ENCODE assay signal across 17 cellular contexts in genomic region chr4:132540268-132540667, GRCh38.
DNase-seq lines count a peak whose midpoint lies in the region; ATAC-seq and TF ChIP-seq lines count a peak whose summit lies in the region.
"Had no signal": no experiment of that assay in that cellular context is flagged by ENCODE, and none has a peak within 500 bp of the region (broad histone marks: within the 10 kb centered on the region; RNA-seq: fewer than 3 reads in every experiment).

No MANE protein-coding gene starts in this region.

- DNase-seq in NCI-H1092 treated with DMSO at 0.1 percent for 48 hours (lab: John Stamatoyannopoulos, UW): peak; percentile 21
- no peak for DNase-seq in NCI-H1092 (lab: John Stamatoyannopoulos, UW)
- peak; percentile 26 for DNase-seq in ELF-1 (ENCODE audit: low read depth, low spot score)
- no peak for DNase-seq in WTC11 (ENCODE audit: low spot score)
- peak; percentile 43 for DNase-seq in retinal pigment epithelial cell (ENCODE audit: low read depth)
- DNase-seq in right lobe of liver: no peak
- DNase-seq: 8988T; C1 segment of cervical spinal cord; Calu3; CD8-positive, alpha-beta T cell; EL; MG63; NCI-H446; SW 1271; T-helper 17 cell had no signal

- no peak overlapping the region for H3K27ac ChIP-seq in right lobe of liver

- no CpG with 5 or more reads among the region's 1 CpG for WGBS in right lobe of liver (ENCODE audit: insufficient coverage, low coverage, low lambda C conversion rate, missing lambda C conversion rate)

- H3K27ac Mint-ChIP-seq in WTC11: no peak overlapping the region
- H3K27ac Mint-ChIP-seq: CD8-positive, alpha-beta T cell; T-helper 17 cell had no signal

- no peaks in the 10 kb centered on the region for H3K27me3 Mint-ChIP-seq in WTC11 (ENCODE audit: low read depth)
- H3K27me3 Mint-ChIP-seq: T-helper 17 cell had no signal

- intact Hi-C loops in right lobe of liver (cut with DNase I): no loop called here

- H3K4me1 Mint-ChIP-seq in WTC11: peaks cover 9% of the 10 kb centered on the region; the same call in 1 of the 2 replicates
- H3K4me1 Mint-ChIP-seq: T-helper 17 cell had no signal

- no peaks in the 10 kb centered on the region for H3K36me3 ChIP-seq in right lobe of liver
- H3K36me3 ChIP-seq: MG63 had no signal

- no peak for TF ChIP-seq POLR2A in right lobe of liver (IDR thresholded peaks at IDR 0.05)

- POLR2A ChIA-PET in WTC11 (lab: Charles Lee): no interaction called here

- TF ChIP-seq CTCF in WTC11 (IDR thresholded peaks at IDR 0.05) (no peak), retinal pigment epithelial cell (conservative IDR thresholded peaks at IDR 0.05; ENCODE audit: low read depth, low read length) (no peak), right lobe of liver (IDR thresholded peaks at IDR 0.05) (no peak)

- H3K4me3 Mint-ChIP-seq in WTC11: no peak overlapping the region
- H3K4me3 Mint-ChIP-seq: CD8-positive, alpha-beta T cell; T-helper 17 cell had no signal

- ATAC-seq in WTC11: peak; percentile 60; the same call in 1 of the 2 replicates
- no peak for ATAC-seq in right lobe of liver
- ATAC-seq in GM18907 (IDR thresholded peaks at IDR 0.05; ENCODE audit: unreplicated experiment): no peak
- ATAC-seq: CD8-positive, alpha-beta T cell; Right ventricle myocardium inferior; T-helper 17 cell had no signal

- peaks cover 19% of the 10 kb centered on the region for H3K36me3 Mint-ChIP-seq in WTC11
- H3K36me3 Mint-ChIP-seq: CD8-positive, alpha-beta T cell had no signal

- no peaks in the 10 kb centered on the region for H3K9me3 ChIP-seq in right lobe of liver
- H3K9me3 ChIP-seq: MG63 had no signal

- no peaks in the 10 kb centered on the region for H3K27me3 ChIP-seq in right lobe of liver
- H3K27me3 ChIP-seq: MG63 had no signal

- CTCF ChIA-PET in WTC11 (lab: Charles Lee): interaction anchor here (1.2 kb wide), 1 partner anchor 18 kb away, joined by 4 read pairs; no protein-coding TSS in a partner anchor

- H3K4me3 ChIP-seq in retinal pigment epithelial cell (ENCODE audit: low read length) (no peak overlapping the region), right lobe of liver (no peak overlapping the region)
- H3K4me3 ChIP-seq: MG63 had no signal

- H3K4me1 ChIP-seq in right lobe of liver: no peaks in the 10 kb centered on the region

- H3K9me3 Mint-ChIP-seq in WTC11: peaks cover 11% of the 10 kb centered on the region

TF ChIP-seq in WTC11, 78 proteins besides CTCF, POLR2A, EP300 and RAD21 (continues in another document):
- no peak for TF ChIP-seq ZNF138 (CRISPR knock-in tag; conservative IDR thresholded peaks at IDR 0.05)
- TF ChIP-seq, protein P1, sequence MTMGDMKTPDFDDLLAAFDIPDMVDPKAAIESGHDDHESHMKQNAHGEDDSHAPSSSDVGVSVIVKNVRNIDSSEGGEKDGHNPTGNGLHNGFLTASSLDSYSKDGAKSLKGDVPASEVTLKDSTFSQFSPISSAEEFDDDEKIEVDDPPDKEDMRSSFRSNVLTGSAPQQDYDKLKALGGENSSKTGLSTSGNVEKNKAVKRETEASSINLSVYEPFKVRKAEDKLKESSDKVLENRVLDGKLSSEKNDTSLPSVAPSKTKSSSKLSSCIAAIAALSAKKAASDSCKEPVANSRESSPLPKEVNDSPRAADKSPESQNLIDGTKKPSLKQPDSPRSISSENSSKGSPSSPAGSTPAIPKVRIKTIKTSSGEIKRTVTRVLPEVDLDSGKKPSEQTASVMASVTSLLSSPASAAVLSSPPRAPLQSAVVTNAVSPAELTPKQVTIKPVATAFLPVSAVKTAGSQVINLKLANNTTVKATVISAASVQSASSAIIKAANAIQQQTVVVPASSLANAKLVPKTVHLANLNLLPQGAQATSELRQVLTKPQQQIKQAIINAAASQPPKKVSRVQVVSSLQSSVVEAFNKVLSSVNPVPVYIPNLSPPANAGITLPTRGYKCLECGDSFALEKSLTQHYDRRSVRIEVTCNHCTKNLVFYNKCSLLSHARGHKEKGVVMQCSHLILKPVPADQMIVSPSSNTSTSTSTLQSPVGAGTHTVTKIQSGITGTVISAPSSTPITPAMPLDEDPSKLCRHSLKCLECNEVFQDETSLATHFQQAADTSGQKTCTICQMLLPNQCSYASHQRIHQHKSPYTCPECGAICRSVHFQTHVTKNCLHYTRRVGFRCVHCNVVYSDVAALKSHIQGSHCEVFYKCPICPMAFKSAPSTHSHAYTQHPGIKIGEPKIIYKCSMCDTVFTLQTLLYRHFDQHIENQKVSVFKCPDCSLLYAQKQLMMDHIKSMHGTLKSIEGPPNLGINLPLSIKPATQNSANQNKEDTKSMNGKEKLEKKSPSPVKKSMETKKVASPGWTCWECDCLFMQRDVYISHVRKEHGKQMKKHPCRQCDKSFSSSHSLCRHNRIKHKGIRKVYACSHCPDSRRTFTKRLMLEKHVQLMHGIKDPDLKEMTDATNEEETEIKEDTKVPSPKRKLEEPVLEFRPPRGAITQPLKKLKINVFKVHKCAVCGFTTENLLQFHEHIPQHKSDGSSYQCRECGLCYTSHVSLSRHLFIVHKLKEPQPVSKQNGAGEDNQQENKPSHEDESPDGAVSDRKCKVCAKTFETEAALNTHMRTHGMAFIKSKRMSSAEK (CRISPR knock-in tag; IDR thresholded peaks at IDR 0.05; ENCODE audit: borderline replicate concordance): no peak
- no peak for TF ChIP-seq AR (CRISPR knock-in tag; IDR thresholded peaks at IDR 0.05)
- TF ChIP-seq, protein P2, sequence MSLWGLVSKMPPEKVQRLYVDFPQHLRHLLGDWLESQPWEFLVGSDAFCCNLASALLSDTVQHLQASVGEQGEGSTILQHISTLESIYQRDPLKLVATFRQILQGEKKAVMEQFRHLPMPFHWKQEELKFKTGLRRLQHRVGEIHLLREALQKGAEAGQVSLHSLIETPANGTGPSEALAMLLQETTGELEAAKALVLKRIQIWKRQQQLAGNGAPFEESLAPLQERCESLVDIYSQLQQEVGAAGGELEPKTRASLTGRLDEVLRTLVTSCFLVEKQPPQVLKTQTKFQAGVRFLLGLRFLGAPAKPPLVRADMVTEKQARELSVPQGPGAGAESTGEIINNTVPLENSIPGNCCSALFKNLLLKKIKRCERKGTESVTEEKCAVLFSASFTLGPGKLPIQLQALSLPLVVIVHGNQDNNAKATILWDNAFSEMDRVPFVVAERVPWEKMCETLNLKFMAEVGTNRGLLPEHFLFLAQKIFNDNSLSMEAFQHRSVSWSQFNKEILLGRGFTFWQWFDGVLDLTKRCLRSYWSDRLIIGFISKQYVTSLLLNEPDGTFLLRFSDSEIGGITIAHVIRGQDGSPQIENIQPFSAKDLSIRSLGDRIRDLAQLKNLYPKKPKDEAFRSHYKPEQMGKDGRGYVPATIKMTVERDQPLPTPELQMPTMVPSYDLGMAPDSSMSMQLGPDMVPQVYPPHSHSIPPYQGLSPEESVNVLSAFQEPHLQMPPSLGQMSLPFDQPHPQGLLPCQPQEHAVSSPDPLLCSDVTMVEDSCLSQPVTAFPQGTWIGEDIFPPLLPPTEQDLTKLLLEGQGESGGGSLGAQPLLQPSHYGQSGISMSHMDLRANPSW (CRISPR knock-in tag; conservative IDR thresholded peaks at IDR 0.05; ENCODE audit: low read depth): no peak
- no peak for TF ChIP-seq KAT7 (CRISPR knock-in tag; IDR thresholded peaks at IDR 0.05; ENCODE audit: borderline replicate concordance)
- TF ChIP-seq PREB (CRISPR knock-in tag; IDR thresholded peaks at IDR 0.05; ENCODE audit: borderline replicate concordance): no peak
- TF ChIP-seq ATF2 (CRISPR knock-in tag; IDR thresholded peaks at IDR 0.05; ENCODE audit: borderline replicate concordance, low read depth): no peak
- TF ChIP-seq SP1 (CRISPR knock-in tag; conservative IDR thresholded peaks at IDR 0.05): no peak

Comparison
In these comparisons a context has a peak if more than half of its experiments do, and no peak if none do; other contexts are left out.
1. DNase-seq: peak in NCI-H1092 treated with DMSO at 0.1 percent for 48 hours (single experiment), ELF-1 (single experiment) and retinal pigment epithelial cell (single experiment); none in NCI-H1092 (single experiment), WTC11 (single experiment) and right lobe of liver (0 of 3).